8 cellular contexts compared by ENCODE assay signal in the genomic region with DNA sequence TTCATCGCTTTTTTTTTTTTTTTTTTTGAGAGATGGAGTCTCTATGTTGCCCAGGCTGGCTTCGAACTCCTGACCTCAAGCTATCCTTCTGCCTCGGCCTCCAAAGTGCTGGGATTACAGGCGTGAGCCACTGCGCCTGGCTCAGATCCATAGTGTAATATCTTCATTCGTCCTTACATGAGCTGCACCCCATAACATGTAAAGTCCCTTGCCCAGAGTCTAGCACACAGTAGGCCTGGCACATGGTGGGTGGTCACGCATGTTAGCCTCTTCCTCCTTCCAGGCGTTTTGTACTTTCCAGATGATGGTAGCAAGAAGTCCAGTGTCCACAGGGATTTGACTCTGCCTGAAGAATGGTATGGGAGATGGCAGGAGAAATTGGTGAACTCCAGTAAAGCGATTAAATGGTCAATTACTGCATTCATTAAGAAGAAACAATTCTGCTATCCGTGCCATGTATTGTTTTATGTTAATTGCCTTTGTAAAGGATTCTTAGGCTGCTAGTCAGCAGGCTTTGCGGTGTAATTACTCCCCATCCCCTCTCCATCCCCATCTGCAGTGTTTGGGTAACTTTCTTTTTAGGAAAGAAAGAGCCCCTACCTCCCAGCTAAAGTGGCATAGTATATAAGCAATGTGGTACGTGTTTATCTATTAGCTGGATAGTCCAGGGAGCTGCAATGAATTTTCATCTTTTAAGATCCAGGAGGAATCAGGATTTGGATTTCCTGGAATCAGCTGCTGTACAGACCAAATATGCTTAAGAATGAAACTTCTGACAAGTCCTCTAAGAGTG. TPM values are rescaled to one million over a fixed set of nuclear protein-coding genes. Genes with fewer than 3 reads are reported as not detected.
A peak's percentile ranks its signal among the peaks of the same experiment; 100 is the strongest.
DNase-seq lines count a peak whose midpoint lies in the region; ATAC-seq and TF ChIP-seq lines count a peak whose summit lies in the region.

No MANE protein-coding gene starts in this region.

- DNase-seq in T-helper 2 cell treated with Interferon-gamma antibody and Interleukin-4, amounts not matched to agents 5 μg/mL and 100 μg/mL, for 36 hours (ENCODE audit: low spot score) = no peak
- DNase-seq in T-helper 2 cell = no peak
- peak in 1 of 2 donors; percentile 28 for DNase-seq in ascending aorta (ENCODE audit: low spot score in 2 of 2)
- no peak for DNase-seq in NCI-H2227 treated with DMSO at 0.1 percent for 48 hours (lab: John Stamatoyannopoulos, UW)

- peak overlapping the region; percentile 19 for H3K27ac Mint-ChIP-seq in T-helper 2 cell treated with Interferon-gamma antibody and Interleukin-4, amounts not matched to agents 5 μg/mL and 100 μg/mL, for 36 hours

- H3K36me3 ChIP-seq in ascending aorta = no peaks in the 10 kb centered on the region
- peaks cover 0 to 6% (median 0%) of the 10 kb centered on the region in 4 donors for H3K36me3 ChIP-seq in liver (ENCODE audit: control insufficient read depth in 4 of 4, insufficient read depth in 3 of 4, low read depth in 1 of 4, low read length in 3 of 4)

- H3K4me1 Mint-ChIP-seq in T-helper 2 cell treated with Interferon-gamma antibody and Interleukin-4, amounts not matched to agents 5 μg/mL and 100 μg/mL, for 36 hours (ENCODE audit: low read depth) = peaks cover 26% of the 10 kb centered on the region

- H3K27me3 Mint-ChIP-seq in T-helper 2 cell treated with Interferon-gamma antibody and Interleukin-4, amounts not matched to agents 5 μg/mL and 100 μg/mL, for 36 hours (ENCODE audit: low read depth) = peaks cover 36% of the 10 kb centered on the region

- H3K4me3 Mint-ChIP-seq in T-helper 2 cell treated with Interferon-gamma antibody and Interleukin-4, amounts not matched to agents 5 μg/mL and 100 μg/mL, for 36 hours = peak overlapping the region; percentile 83

- no peaks in the 10 kb centered on the region for H3K9me3 ChIP-seq in ascending aorta
- no peaks in the 10 kb centered on the region for H3K9me3 ChIP-seq in liver (ENCODE audit: control insufficient read depth in 4 of 4, low read length in 3 of 4)

- H3K4me3 ChIP-seq in ascending aorta = peak overlapping the region; percentile 80 to 90
- H3K4me3 ChIP-seq in liver (ENCODE audit: low read depth in 1 of 3, low read length in 3 of 3) = peak overlapping the region; percentile 81 to 98 (median 84)

- TF ChIP-seq CTCF in ascending aorta (IDR thresholded peaks at IDR 0.05) = no peak
- TF ChIP-seq CTCF in liver (IDR thresholded peaks at IDR 0.05; ENCODE audit: low read depth, low read length, missing input control) = no peak

- 40% methylated on average over 12 of the region's 12 CpGs for WGBS in liver

- H3K27ac ChIP-seq in ascending aorta = peak overlapping the region; percentile 59 to 65
- H3K27ac ChIP-seq in liver (ENCODE audit: low read depth in 1 of 2, low read length in 2 of 2) = peak overlapping the region; percentile 91
- peak overlapping the region; percentile 9 for H3K27ac ChIP-seq in temporal lobe (ENCODE audit: low read depth, low read length)

- intact Hi-C loops in ascending aorta (cut with DNase I) = loop anchor here (10.0 kb wide), 3 partner anchors 208 to 452 kb away; no protein-coding TSS in a partner anchor

- H3K4me1 ChIP-seq in ascending aorta = peaks cover 0 to 3% of the 10 kb centered on the region in 2 donors
- H3K4me1 ChIP-seq in liver (ENCODE audit: control insufficient read depth in 4 of 4, insufficient read depth in 4 of 4, low read length in 3 of 4) = peaks cover 0 to 26% (median 3%) of the 10 kb centered on the region in 4 donors

- no peak for ATAC-seq in HG03442 (IDR thresholded peaks at IDR 0.05; ENCODE audit: unreplicated experiment)
- no peak for ATAC-seq in GM19023 (IDR thresholded peaks at IDR 0.05; ENCODE audit: unreplicated experiment)

- TF ChIP-seq RAD21 in liver (IDR thresholded peaks at IDR 0.05) = no peak

- H3K27me3 ChIP-seq in ascending aorta (no peaks in the 10 kb centered on the region), liver (ENCODE audit: control insufficient read depth in 4 of 4, insufficient read depth in 4 of 4, low read length in 3 of 4) (no peaks in the 10 kb centered on the region)

- H3K36me3 Mint-ChIP-seq in T-helper 2 cell treated with Interferon-gamma antibody and Interleukin-4, amounts not matched to agents 5 μg/mL and 100 μg/mL, for 36 hours (ENCODE audit: low read depth) = no peaks in the 10 kb centered on the region

- no peaks in the 10 kb centered on the region for H3K9me3 Mint-ChIP-seq in T-helper 2 cell treated with Interferon-gamma antibody and Interleukin-4, amounts not matched to agents 5 μg/mL and 100 μg/mL, for 36 hours

- peak overlapping the region; percentile 75 to 84 for H3K9ac ChIP-seq in liver (ENCODE audit: low read depth in 1 of 2, low read length in 2 of 2)

TF ChIP-seq in liver, 16 proteins besides CTCF, POLR2A, EP300 and RAD21:
- no peak for TF ChIP-seq JUND (IDR thresholded peaks at IDR 0.05)
- TF ChIP-seq SP1 (IDR thresholded peaks at IDR 0.05) = no peak
- TF ChIP-seq YY1 (IDR thresholded peaks at IDR 0.05) = no peak
- TF ChIP-seq NR2F2 (IDR thresholded peaks at IDR 0.05) = no peak
- TF ChIP-seq HNF4G (IDR thresholded peaks at IDR 0.05) = no peak
- TF ChIP-seq GABPA (IDR thresholded peaks at IDR 0.05 in 1 of 2, conservative IDR thresholded peaks at IDR 0.05 in 1 of 2) = no peak
- TF ChIP-seq, protein P1, sequence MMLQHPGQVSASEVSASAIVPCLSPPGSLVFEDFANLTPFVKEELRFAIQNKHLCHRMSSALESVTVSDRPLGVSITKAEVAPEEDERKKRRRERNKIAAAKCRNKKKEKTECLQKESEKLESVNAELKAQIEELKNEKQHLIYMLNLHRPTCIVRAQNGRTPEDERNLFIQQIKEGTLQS (IDR thresholded peaks at IDR 0.05) = no peak
- no peak for TF ChIP-seq EGR1 (IDR thresholded peaks at IDR 0.05; ENCODE audit: low read depth in 2 of 2)
- TF ChIP-seq FOXA2 (IDR thresholded peaks at IDR 0.05) = no peak

RNA-seq across cellular contexts. Expression of a gene that starts 1.2 kb away (rescaled TPM):
- total RNA-seq in ascending aorta = 21.9 TPM
- total RNA-seq in liver = 10 to 100 TPM; 26.8 to 62.5 TPM
- 10 to 100 TPM; 23.8 to 24.7 TPM for polyA plus RNA-seq in liver
- total RNA-seq in temporal lobe = 53.6 TPM

Comparison
In these comparisons a context has a peak if more than half of its experiments do, and no peak if none do; other contexts are left out.
1. H3K27ac ChIP-seq: peak in every context shown above with its lines; median percentile 91 in liver; 62 in ascending aorta; 9 in temporal lobe.